In genomic region chr1:30778156-30778978, GRCh38 we compare ENCODE assay signal across 10 cellular contexts. TPM values are rescaled to one million over a fixed set of nuclear protein-coding genes. Genes with fewer than 3 reads are reported as not detected.
DNase-seq lines count a peak whose midpoint lies in the region; FAIRE-seq and TF ChIP-seq lines count a peak whose summit lies in the region.
"Had no signal": no experiment of that assay in that cellular context is flagged by ENCODE, and none has a peak within 500 bp of the region (broad histone marks: within the 10 kb centered on the region; RNA-seq: fewer than 3 reads in every experiment).

No MANE protein-coding gene starts in this region.

- H3K4me1 Mint-ChIP-seq in astrocyte (ENCODE audit: low read depth, unreplicated experiment): peaks cover 2% of the 10 kb centered on the region

- H3K4me3 Mint-ChIP-seq in astrocyte (ENCODE audit: unreplicated experiment): no peak overlapping the region
- H3K4me3 Mint-ChIP-seq: CD4-positive, CD25-positive, alpha-beta regulatory T cell had no signal

- H3K23ac ChIP-seq in neuronal stem cell (ENCODE audit: low read depth, low read length, poor library complexity): peak overlapping the region; percentile 61

- H3K36me3 ChIP-seq in astrocyte (ENCODE audit: insufficient read depth, low read length) (no peaks in the 10 kb centered on the region), neuronal stem cell (replicated peaks in 1 of 2; ENCODE audit: control insufficient read depth in 2 of 2, insufficient read depth in 2 of 2, low read length in 2 of 2) (no peaks in the 10 kb centered on the region), MM.1S (replicated peaks; ENCODE audit: insufficient read depth, low read length) (no peaks in the 10 kb centered on the region)
- H3K36me3 ChIP-seq: pancreas had no signal

- H3K9me3 ChIP-seq in astrocyte (ENCODE audit: insufficient read depth, low read depth, low read length): no peaks in the 10 kb centered on the region
- no peaks in the 10 kb centered on the region for H3K9me3 ChIP-seq in neuronal stem cell (replicated peaks in 1 of 2; ENCODE audit: control insufficient read depth in 2 of 2, insufficient read depth in 1 of 2, low read depth in 1 of 2, low read length in 2 of 2)
- no peaks in the 10 kb centered on the region for H3K9me3 ChIP-seq in MM.1S (replicated peaks; ENCODE audit: insufficient read depth, low read length)
- H3K9me3 ChIP-seq: pancreas had no signal

- peak overlapping the region; percentile 0 for H2AK5ac ChIP-seq in neuronal stem cell (ENCODE audit: low read depth, low read length)

- TF ChIP-seq CTCF in astrocyte (IDR thresholded peaks at IDR 0.05; ENCODE audit: insufficient read depth, low read depth, low read length) (no peak), MM.1S (IDR thresholded peaks at IDR 0.05; ENCODE audit: low read length) (no peak)

- peaks cover 27% of the 10 kb centered on the region for H3K27me3 Mint-ChIP-seq in astrocyte (ENCODE audit: low read depth, unreplicated experiment)

- H3K18ac ChIP-seq in neuronal stem cell (ENCODE audit: low read length): peak overlapping the region; percentile 13

- WGBS in neuronal stem cell (ENCODE audit: extremely low coverage in 2 of 2, insufficient read length in 2 of 2, insufficient replicate concordance in 1 of 2), 2 donors: no CpG with 5 or more reads among the region's 11 CpGs

- peaks cover 4% of the 10 kb centered on the region for H3K27me3 ChIP-seq in astrocyte (ENCODE audit: insufficient read depth, low read length)
- H3K27me3 ChIP-seq in neuronal stem cell (ENCODE audit: control insufficient read depth in 3 of 3, insufficient read depth in 3 of 3, low read depth in 1 of 3, low read length in 3 of 3): no peaks in the 10 kb centered on the region
- H3K27me3 ChIP-seq in MM.1S (replicated peaks; ENCODE audit: insufficient read depth, low read length): no peaks in the 10 kb centered on the region

- H3K9me3 Mint-ChIP-seq in astrocyte (ENCODE audit: unreplicated experiment): no peaks in the 10 kb centered on the region
- H3K9me3 Mint-ChIP-seq: CD4-positive, CD25-positive, alpha-beta regulatory T cell had no signal

- H3K27ac ChIP-seq in astrocyte (ENCODE audit: low read depth, low read length): no peak overlapping the region
- no peak overlapping the region for H3K27ac ChIP-seq in neuronal stem cell (replicated peaks; ENCODE audit: low read length)
- no peak overlapping the region for H3K27ac ChIP-seq in MM.1S (ENCODE audit: low read length)
- H3K27ac ChIP-seq: pancreas had no signal

- H2BK15ac ChIP-seq in neuronal stem cell (ENCODE audit: low read length): peak overlapping the region; percentile 56

- H4K8ac ChIP-seq in neuronal stem cell (ENCODE audit: low read depth, low read length): no peak overlapping the region

- H3K4me2 ChIP-seq in astrocyte (ENCODE audit: low read length) (peak overlapping the region; percentile 37), neuronal stem cell (ENCODE audit: insufficient read depth, low read length, poor library complexity, severe bottlenecking) (no peak overlapping the region), MM.1S (ENCODE audit: low read depth, low read length) (no peak overlapping the region)

- DNase-seq in NCI-H748 (lab: John Stamatoyannopoulos, UW; ENCODE audit: unreplicated experiment) (peak; percentile 51), NCI-H748 treated with DMSO at 0.1 percent for 48 hours (lab: John Stamatoyannopoulos, UW) (no peak), NCI-H1105 (lab: John Stamatoyannopoulos, UW) (peak; percentile 30), astrocyte (ENCODE audit: low read depth) (peak; percentile 94), neuronal stem cell (ENCODE audit: low spot score) (no peak), dedifferentiated amniotic fluid mesenchymal stem cell (ENCODE audit: extremely low spot score) (no peak), MM.1S (no peak)
- DNase-seq in stimulated activated CD4-positive, alpha-beta T cell treated with anti-CD3 and anti-CD28 coated beads, Interleukin-4, amount 100 ng/mL, for 4 hours: no peak
- DNase-seq: CD4-positive, CD25-positive, alpha-beta regulatory T cell had no signal

- H3K14ac ChIP-seq in neuronal stem cell (ENCODE audit: low read length): no peak overlapping the region

- H2BK5ac ChIP-seq in neuronal stem cell (ENCODE audit: low read length): no peak overlapping the region

- H3K79me2 ChIP-seq in astrocyte (ENCODE audit: insufficient read depth, low read length) (no peaks in the 10 kb centered on the region), MM.1S (ENCODE audit: low read length) (no peaks in the 10 kb centered on the region)

- H4K20me1 ChIP-seq in astrocyte (ENCODE audit: insufficient read depth, low read length) (no peaks in the 10 kb centered on the region), MM.1S (ENCODE audit: insufficient read depth, low read length) (no peaks in the 10 kb centered on the region)

- no peak overlapping the region for H4K91ac ChIP-seq in neuronal stem cell (ENCODE audit: low read depth, low read length, poor library complexity)

- no peak overlapping the region for H2BK12ac ChIP-seq in neuronal stem cell (ENCODE audit: low read length)

- no peak for FAIRE-seq in astrocyte (lab: Jason Lieb, UNC)
- FAIRE-seq: pancreas had no signal

- H3K36me3 Mint-ChIP-seq in astrocyte (ENCODE audit: low read depth, unreplicated experiment): no peaks in the 10 kb centered on the region
- H3K36me3 Mint-ChIP-seq: CD4-positive, CD25-positive, alpha-beta regulatory T cell had no signal

- H3K4ac ChIP-seq in neuronal stem cell (ENCODE audit: low read length): no peak overlapping the region

- H3K9me2 ChIP-seq in MM.1S (replicated peaks; ENCODE audit: insufficient read depth, low read length): no peaks in the 10 kb centered on the region

- H2AFZ ChIP-seq in astrocyte (ENCODE audit: low read depth, low read length) (no peak overlapping the region), neuronal stem cell (ENCODE audit: low read length) (no peak overlapping the region), MM.1S (ENCODE audit: low read length) (no peak overlapping the region)

- no peak overlapping the region for H3K27ac Mint-ChIP-seq in astrocyte (ENCODE audit: unreplicated experiment)

- H3K79me1 ChIP-seq in neuronal stem cell (ENCODE audit: low read depth, low read length): no peaks in the 10 kb centered on the region

- peaks cover 13% of the 10 kb centered on the region for H3K4me1 ChIP-seq in astrocyte (ENCODE audit: insufficient read depth, low read length)
- peaks cover 10 to 19% of the 10 kb centered on the region in 2 donors for H3K4me1 ChIP-seq in neuronal stem cell (ENCODE audit: control insufficient read depth in 2 of 2, insufficient read depth in 1 of 2, low read depth in 1 of 2, low read length in 2 of 2)
- peaks cover 12% of the 10 kb centered on the region for H3K4me1 ChIP-seq in MM.1S (ENCODE audit: low read length)

- no peak overlapping the region for H2BK120ac ChIP-seq in neuronal stem cell (ENCODE audit: low read depth, low read length)

- no peaks in the 10 kb centered on the region for H3F3A ChIP-seq in MM.1S (ENCODE audit: insufficient read depth, low read length)

- H3K4me3 ChIP-seq in astrocyte (ENCODE audit: insufficient read depth, low read depth, low read length) (no peak overlapping the region), neuronal stem cell (ENCODE audit: low read length in 2 of 2) (no peak overlapping the region), MM.1S (ENCODE audit: low read length) (no peak overlapping the region)
- H3K4me3 ChIP-seq: pancreas had no signal

- H3K9ac ChIP-seq in astrocyte (ENCODE audit: low read length): no peak overlapping the region
- no peak overlapping the region for H3K9ac ChIP-seq in neuronal stem cell (ENCODE audit: low read depth, low read length, poor library complexity)
- no peak overlapping the region for H3K9ac ChIP-seq in MM.1S (ENCODE audit: low read length)

RNA-seq across cellular contexts. Expression of gene LAPTM5, which starts 20.8 kb away (rescaled TPM):
- 0.77 and 0.89 TPM in 2 replicates for total RNA-seq in astrocyte
- 0.15 TPM for polyA plus RNA-seq in neuronal stem cell (2013, experiment 1 of 2)
- 0.10 TPM for polyA plus RNA-seq in neuronal stem cell (2013, experiment 2 of 2)

RNA-seq across cellular contexts. Expression of gene MATN1, which starts 55.0 kb away (rescaled TPM):
- 0.32 and 0.34 TPM in 2 replicates for total RNA-seq in astrocyte
- polyA plus RNA-seq in neuronal stem cell (2013, experiment 1 of 2): 0.04 TPM
- 0.01 TPM for polyA plus RNA-seq in neuronal stem cell (2013, experiment 2 of 2)
- polyA plus RNA-seq: CD4-positive, CD25-positive, alpha-beta regulatory T cell had no signal

Comparison
In these comparisons a context has a peak if more than half of its experiments do, and no peak if none do; other contexts are left out.
1. DNase-seq: peak in NCI-H748 (single experiment), NCI-H1105 (single experiment) and astrocyte (single experiment); none in NCI-H748 treated with DMSO at 0.1 percent for 48 hours (single experiment), neuronal stem cell (single experiment), dedifferentiated amniotic fluid mesenchymal stem cell (single experiment), MM.1S (single experiment) and stimulated activated CD4-positive, alpha-beta T cell treated with anti-CD3 and anti-CD28 coated beads, Interleukin-4, amount 100 ng/mL, for 4 hours (0 of 2).